17 cellular contexts compared by ENCODE assay signal in the genomic region with DNA sequence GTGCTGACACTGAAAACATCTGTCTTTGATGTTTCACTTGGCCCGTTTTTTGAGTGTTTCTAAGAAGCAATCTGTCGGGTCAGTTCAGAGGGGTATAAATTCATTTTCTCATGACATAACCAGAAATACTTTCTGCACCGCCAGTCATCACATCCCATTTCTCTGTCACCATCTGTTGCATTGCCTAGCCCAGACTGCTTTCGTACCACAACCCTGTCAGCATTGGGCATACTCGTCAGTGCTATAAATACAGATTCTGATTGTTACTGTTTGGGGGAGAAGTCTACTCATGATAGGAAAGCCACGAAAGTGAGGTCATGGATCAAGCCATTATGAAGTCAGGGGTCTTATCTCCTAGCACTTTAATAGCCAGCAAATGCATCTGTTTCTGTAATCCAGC.
DNase-seq lines count a peak whose midpoint lies in the region; TF ChIP-seq lines count a peak whose summit lies in the region.
"Had no signal": no experiment of that assay in that cellular context is flagged by ENCODE, and none has a peak within 500 bp of the region (broad histone marks: within the 10 kb centered on the region; RNA-seq: fewer than 3 reads in every experiment).

No MANE protein-coding gene starts in this region.

- H3K9me3 ChIP-seq in MM.1S (replicated peaks; ENCODE audit: insufficient read depth, low read length) = no peaks in the 10 kb centered on the region
- no peaks in the 10 kb centered on the region for H3K9me3 ChIP-seq in thyroid gland
- H3K9me3 ChIP-seq: HAP-1 had no signal

- no peaks in the 10 kb centered on the region for H3K36me3 ChIP-seq in MM.1S (replicated peaks; ENCODE audit: insufficient read depth, low read length)
- no peaks in the 10 kb centered on the region for H3K36me3 ChIP-seq in thyroid gland
- H3K36me3 ChIP-seq: HAP-1 had no signal

- TF ChIP-seq CTCF in MM.1S (IDR thresholded peaks at IDR 0.05; ENCODE audit: low read length) = no peak
- no peak for TF ChIP-seq CTCF in thyroid gland (IDR thresholded peaks at IDR 0.05)

- peak; percentile 65 for DNase-seq in Ammon's horn (ENCODE audit: low spot score)
- DNase-seq in NCI-H1694 treated with DMSO at 0.1 percent for 48 hours (lab: John Stamatoyannopoulos, UW) = peak; percentile 93
- DNase-seq in SK-N-DZ (ENCODE audit: low spot score) = peak; percentile 33
- peak; percentile 23 for DNase-seq in left kidney (ENCODE audit: low read depth, low spot score)
- DNase-seq in MM.1S = no peak
- DNase-seq in NCI-H748 (lab: John Stamatoyannopoulos, UW; ENCODE audit: unreplicated experiment) = no peak
- no peak for DNase-seq in NCI-H2107 (lab: John Stamatoyannopoulos, UW)
- no peak for DNase-seq in thyroid gland
- DNase-seq: COR-L47, NCI-H1417 treated with DMSO at 0.1 percent for 48 hours, NCI-H2081, NCI-H2227 treated with DMSO at 0.1 percent for 48 hours, NCI-H748 treated with DMSO at 0.1 percent for 48 hours, T-cell had no signal

- no peaks in the 10 kb centered on the region for H4K20me1 ChIP-seq in MM.1S (ENCODE audit: insufficient read depth, low read length)

- H3K79me2 ChIP-seq in MM.1S (ENCODE audit: low read length) = no peaks in the 10 kb centered on the region

- H3F3A ChIP-seq in MM.1S (ENCODE audit: insufficient read depth, low read length) = no peaks in the 10 kb centered on the region

- H3K4me2 ChIP-seq in MM.1S (ENCODE audit: low read depth, low read length) = no peak overlapping the region

- WGBS in thyroid gland, 2 donors = 70 to 71% methylated on average over 6 of the region's 6 CpGs

- TF ChIP-seq POLR2A in thyroid gland (IDR thresholded peaks at IDR 0.05) = no peak

- H3K27ac ChIP-seq in MM.1S (ENCODE audit: low read length) (no peak overlapping the region), thyroid gland (no peak overlapping the region)
- H3K27ac ChIP-seq: HL-60, SK-N-MC had no signal

- no peak overlapping the region for H2AFZ ChIP-seq in MM.1S (ENCODE audit: low read length)

- H3K4me1 ChIP-seq in MM.1S (ENCODE audit: low read length) = no peaks in the 10 kb centered on the region
- peaks cover 3 to 13% of the 10 kb centered on the region in 2 donors for H3K4me1 ChIP-seq in thyroid gland
- H3K4me1 ChIP-seq: HAP-1 had no signal

- intact Hi-C loops in thyroid gland (cut with DNase I) = no loop called here

- H3K4me3 ChIP-seq in MM.1S (ENCODE audit: low read length) (no peak overlapping the region), thyroid gland (replicated peaks in 1 of 3) (no peak overlapping the region)
- H3K4me3 ChIP-seq: HAP-1, SK-N-MC had no signal

- no peak overlapping the region for H3K9ac ChIP-seq in MM.1S (ENCODE audit: low read length)

- H3K27me3 ChIP-seq in MM.1S (replicated peaks; ENCODE audit: insufficient read depth, low read length) = no peaks in the 10 kb centered on the region
- H3K27me3 ChIP-seq in thyroid gland = no peaks in the 10 kb centered on the region

- no peaks in the 10 kb centered on the region for H3K9me2 ChIP-seq in MM.1S (replicated peaks; ENCODE audit: insufficient read depth, low read length)

Comparison
In these comparisons a context has a peak if more than half of its experiments do, and no peak if none do; other contexts are left out.
1. DNase-seq: peak in Ammon's horn (single experiment), NCI-H1694 treated with DMSO at 0.1 percent for 48 hours (single experiment), SK-N-DZ (single experiment) and left kidney (single experiment); none in MM.1S (single experiment), NCI-H748 (single experiment), NCI-H2107 (single experiment) and thyroid gland (0 of 2).